Comparison of ENCODE assay signal across 9 cellular contexts in genomic region chr13:40790232-40790631, GRCh38. TPM values are rescaled to one million over a fixed set of nuclear protein-coding genes. Genes with fewer than 3 reads are reported as not detected.
DNase-seq lines count a peak whose midpoint lies in the region; ATAC-seq and TF ChIP-seq lines count a peak whose summit lies in the region.
"Had no signal": no experiment of that assay in that cellular context is flagged by ENCODE, and none has a peak within 500 bp of the region (broad histone marks: within the 10 kb centered on the region; RNA-seq: fewer than 3 reads in every experiment).

No MANE protein-coding gene starts in this region.

- CTCF ChIA-PET in HEK293 (lab: Yijun Ruan, JAX) = interaction anchor here (0.5 to 0.6 kb wide), 2 partner anchors 266 to 270 kb away, joined by 3 to 4 read pairs; no protein-coding TSS in a partner anchor

- peak overlapping the region; percentile 87 for H3K9ac ChIP-seq in SK-N-MC (ENCODE audit: insufficient read length)
- H3K9ac ChIP-seq in skeletal muscle tissue (ENCODE audit: low read depth in 1 of 3, low read length in 3 of 3) = peak overlapping the region in 2 of 3 donors; percentile 69 to 87

- H3K9me3 ChIP-seq in HEK293 (ENCODE audit: control insufficient read depth, insufficient read depth, low read depth, low read length) (no peaks in the 10 kb centered on the region), SK-N-MC (ENCODE audit: low read depth, low read length) (no peaks in the 10 kb centered on the region), skeletal muscle tissue (ENCODE audit: control insufficient read depth in 3 of 3, low read length in 3 of 3) (no peaks in the 10 kb centered on the region)

- ATAC-seq in GM19035 (IDR thresholded peaks at IDR 0.05; ENCODE audit: unreplicated experiment) = no peak
- no peak for ATAC-seq in GM21528 (IDR thresholded peaks at IDR 0.05; ENCODE audit: low FRiP score, unreplicated experiment)
- ATAC-seq in GM21576 (IDR thresholded peaks at IDR 0.05; ENCODE audit: unreplicated experiment) = no peak

- no peak for TF ChIP-seq CTCF in HEK293 (tag by site-specific recombination; IDR thresholded peaks at IDR 0.05)
- no peak for TF ChIP-seq CTCF in fibroblast of the aortic adventitia (IDR thresholded peaks at IDR 0.05; ENCODE audit: insufficient read depth, low read length)

- peaks cover 0 to 9% of the 10 kb centered on the region in 2 experiments; a peak in 1 of 3 replicates for H3K36me3 ChIP-seq in HEK293 (ENCODE audit: control insufficient read depth in 2 of 2, insufficient read depth in 1 of 2, low read length in 2 of 2)
- H3K36me3 ChIP-seq in SK-N-MC (ENCODE audit: insufficient read depth, low read length) = no peaks in the 10 kb centered on the region; the same call in 1 of the 2 replicates
- H3K36me3 ChIP-seq in skeletal muscle tissue (ENCODE audit: control insufficient read depth in 3 of 3, insufficient read depth in 3 of 3, low read length in 3 of 3) = peaks cover 6 to 11% (median 7%) of the 10 kb centered on the region in 3 donors

- H3K4me1 ChIP-seq in HEK293 (ENCODE audit: control insufficient read depth, insufficient read depth, low read length) (no peaks in the 10 kb centered on the region), skeletal muscle tissue (ENCODE audit: control insufficient read depth in 3 of 3, insufficient read depth in 3 of 3, low read length in 3 of 3) (peaks cover 0 to 6% (median 0%) of the 10 kb centered on the region in 3 donors)

- POLR2A ChIA-PET in HEK293 (lab: Yijun Ruan, JAX) = interaction anchor here (1.2 to 1.7 kb wide), 2 partner anchors 131 to 271 kb away, joined by 5 to 7 read pairs; partner anchors contain the start of gene WBP4

- DNase-seq in SK-N-MC (ENCODE audit: low read depth, low spot score) (no peak), fibroblast of the aortic adventitia (ENCODE audit: low read depth) (no peak), amniotic stem cell (lab: John Stamatoyannopoulos, UW) (no peak)
- DNase-seq: NCI-H1048 had no signal

- H3K27ac ChIP-seq in HEK293 (ENCODE audit: extremely low read depth, low read depth, low read length) (peak overlapping the region; percentile 86), SK-N-MC (0 out of 2 replicates have a peak overlapping the region, but pooled peaks have one; percentile 8), skeletal muscle tissue (ENCODE audit: low read depth, low read length) (peak overlapping the region; percentile 52)

- H3K4me3 ChIP-seq in HEK293 (ENCODE audit: low read depth, low read length) (peak overlapping the region; percentile 56), SK-N-MC (peak overlapping the region; percentile 84), fibroblast of the aortic adventitia (ENCODE audit: low read depth, low read length) (peak overlapping the region; percentile 78), skeletal muscle tissue (ENCODE audit: low read length in 3 of 3) (peak overlapping the region; percentile 78 to 86 (median 78))

- no peaks in the 10 kb centered on the region for H3K27me3 ChIP-seq in skeletal muscle tissue (ENCODE audit: control insufficient read depth in 3 of 3, insufficient read depth in 3 of 3, low read length in 3 of 3)

TF ChIP-seq in HEK293, 187 proteins besides CTCF, POLR2A, EP300 and RAD21:
- TF ChIP-seq IKZF3 (tag by site-specific recombination; IDR thresholded peaks at IDR 0.05) (0 out of 2 replicates have a peak, but pooled peaks have one; percentile 67), MYNN (tag by site-specific recombination; IDR thresholded peaks at IDR 0.05; ENCODE audit: borderline replicate concordance) (no peak), ZNF510 (tag by site-specific recombination; IDR thresholded peaks at IDR 0.05; ENCODE audit: insufficient replicate concordance) (no peak), ZNF391 (tag by site-specific recombination; IDR thresholded peaks at IDR 0.05; ENCODE audit: borderline replicate concordance, low read depth) (no peak), ZNF18 (tag by site-specific recombination; IDR thresholded peaks at IDR 0.05) (no peak), SP7 (tag by site-specific recombination; IDR thresholded peaks at IDR 0.05) (peak; percentile 1; the same call in 1 of the 2 replicates), ZNF768 (tag by site-specific recombination; IDR thresholded peaks at IDR 0.05) (no peak), ZNF449 (tag by site-specific recombination; IDR thresholded peaks at IDR 0.05) (no peak), ZNF707 (tag by site-specific recombination; IDR thresholded peaks at IDR 0.05) (no peak), GLI4 (tag by site-specific recombination; IDR thresholded peaks at IDR 0.05) (no peak), ZNF677 (tag by site-specific recombination; IDR thresholded peaks at IDR 0.05) (no peak), ZNF335 (tag by site-specific recombination; conservative IDR thresholded peaks at IDR 0.05) (0 out of 2 replicates have a peak, but pooled peaks have one; percentile 22), ZNF561 (tag by site-specific recombination; IDR thresholded peaks at IDR 0.05; ENCODE audit: borderline replicate concordance) (no peak), ZNF513 (tag by site-specific recombination; IDR thresholded peaks at IDR 0.05) (no peak), ZNF76 (tag by site-specific recombination; IDR thresholded peaks at IDR 0.05; ENCODE audit: borderline replicate concordance, low read depth) (no peak)

RNA-seq across cellular contexts. Expression of gene SLC25A15, which starts 0.8 kb away (rescaled TPM):
- total RNA-seq in fibroblast of the aortic adventitia (ENCODE audit: low replicate concordance) = 11.7 and 13.8 TPM in 2 replicates
- 14.6 TPM for total RNA-seq in skeletal muscle tissue

RNA-seq across cellular contexts. Expression of gene MRPS31, which starts 19.2 kb away (rescaled TPM):
- total RNA-seq in fibroblast of the aortic adventitia (ENCODE audit: low replicate concordance) = 18.0 and 25.1 TPM in 2 replicates
- total RNA-seq in skeletal muscle tissue = 22.4 TPM

Comparison
In these comparisons a context has a peak if more than half of its experiments do, and no peak if none do; other contexts are left out.
1. H3K27ac ChIP-seq: peak in every context shown above with its lines; median percentile 86 in HEK293; 52 in skeletal muscle tissue; 8 in SK-N-MC.